In the genomic region with DNA sequence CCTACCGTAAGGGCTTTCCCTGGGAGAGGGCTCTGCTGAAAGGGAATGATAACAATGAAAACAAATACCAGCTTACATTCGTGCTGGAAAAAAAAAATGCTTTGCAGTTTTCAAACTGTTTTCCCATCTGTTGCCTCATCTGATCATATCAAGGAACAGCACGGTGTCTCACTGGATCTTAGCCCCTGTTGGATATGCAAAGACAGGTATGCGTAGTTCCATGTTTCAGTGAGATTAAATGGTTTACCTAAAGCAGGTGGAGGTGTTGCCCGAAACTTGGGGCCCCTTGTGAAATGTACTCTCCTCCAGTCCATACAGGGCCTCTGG, we compare ENCODE assay signal across 8 cellular contexts.
A peak's percentile ranks its signal among the peaks of the same experiment; 100 is the strongest.
DNase-seq lines count a peak whose midpoint lies in the region; ATAC-seq lines count a peak whose summit lies in the region.

No MANE protein-coding gene starts in this region.

- peaks cover 21% of the 10 kb centered on the region for H3K4me1 Mint-ChIP-seq in activated CD4-positive, alpha-beta memory T cell treated with anti-CD3 and anti-CD28 coated beads for 36 hours (ENCODE audit: low read depth)
- H3K4me1 Mint-ChIP-seq in stimulated activated memory B cell treated with anti-CD40 and anti-IgM and Interleukin-4, amounts not matched to agents 10 μg/mL and 1 μg/mL and 100 μg/mL, for 72 hours, result peaks cover 35% of the 10 kb centered on the region
- peaks cover 9 to 32% of the 10 kb centered on the region in 2 donors for H3K4me1 Mint-ChIP-seq in stimulated activated naive B cell treated with anti-CD40 and anti-IgM and Interleukin-4, amounts not matched to agents 10 μg/mL and 1 μg/mL and 100 μg/mL, for 72 hours

- H3K27ac Mint-ChIP-seq in activated CD4-positive, alpha-beta memory T cell treated with anti-CD3 and anti-CD28 coated beads for 36 hours, result no peak overlapping the region
- peak overlapping the region; percentile 82 for H3K27ac Mint-ChIP-seq in stimulated activated memory B cell treated with anti-CD40 and anti-IgM and Interleukin-4, amounts not matched to agents 10 μg/mL and 1 μg/mL and 100 μg/mL, for 72 hours
- H3K27ac Mint-ChIP-seq in stimulated activated naive B cell treated with anti-CD40 and anti-IgM and Interleukin-4, amounts not matched to agents 10 μg/mL and 1 μg/mL and 100 μg/mL, for 72 hours, result no peak overlapping the region

- H3K9me3 ChIP-seq in iPS-18c (ENCODE audit: control insufficient read depth, insufficient read depth, low read length), result no peaks in the 10 kb centered on the region

- no peaks in the 10 kb centered on the region for H3K9me3 Mint-ChIP-seq in activated CD4-positive, alpha-beta memory T cell treated with anti-CD3 and anti-CD28 coated beads for 36 hours
- no peaks in the 10 kb centered on the region for H3K9me3 Mint-ChIP-seq in stimulated activated memory B cell treated with anti-CD40 and anti-IgM and Interleukin-4, amounts not matched to agents 10 μg/mL and 1 μg/mL and 100 μg/mL, for 72 hours
- peaks cover 0 to 2% of the 10 kb centered on the region in 2 donors for H3K9me3 Mint-ChIP-seq in stimulated activated naive B cell treated with anti-CD40 and anti-IgM and Interleukin-4, amounts not matched to agents 10 μg/mL and 1 μg/mL and 100 μg/mL, for 72 hours

- no peaks in the 10 kb centered on the region for H3K36me3 Mint-ChIP-seq in activated CD4-positive, alpha-beta memory T cell treated with anti-CD3 and anti-CD28 coated beads for 36 hours
- no peaks in the 10 kb centered on the region for H3K36me3 Mint-ChIP-seq in stimulated activated memory B cell treated with anti-CD40 and anti-IgM and Interleukin-4, amounts not matched to agents 10 μg/mL and 1 μg/mL and 100 μg/mL, for 72 hours
- H3K36me3 Mint-ChIP-seq in stimulated activated naive B cell treated with anti-CD40 and anti-IgM and Interleukin-4, amounts not matched to agents 10 μg/mL and 1 μg/mL and 100 μg/mL, for 72 hours, result no peaks in the 10 kb centered on the region

- peak overlapping the region; percentile 82 for H3K4me3 Mint-ChIP-seq in activated CD4-positive, alpha-beta memory T cell treated with anti-CD3 and anti-CD28 coated beads for 36 hours
- H3K4me3 Mint-ChIP-seq in stimulated activated memory B cell treated with anti-CD40 and anti-IgM and Interleukin-4, amounts not matched to agents 10 μg/mL and 1 μg/mL and 100 μg/mL, for 72 hours, result peak overlapping the region; percentile 88
- peak overlapping the region in 1 of 2 donors; percentile 91 for H3K4me3 Mint-ChIP-seq in stimulated activated naive B cell treated with anti-CD40 and anti-IgM and Interleukin-4, amounts not matched to agents 10 μg/mL and 1 μg/mL and 100 μg/mL, for 72 hours

- H3K27me3 Mint-ChIP-seq in activated CD4-positive, alpha-beta memory T cell treated with anti-CD3 and anti-CD28 coated beads for 36 hours, result peaks cover 3% of the 10 kb centered on the region
- H3K27me3 Mint-ChIP-seq in stimulated activated memory B cell treated with anti-CD40 and anti-IgM and Interleukin-4, amounts not matched to agents 10 μg/mL and 1 μg/mL and 100 μg/mL, for 72 hours, result no peaks in the 10 kb centered on the region
- peaks cover 4 to 28% of the 10 kb centered on the region in 2 donors for H3K27me3 Mint-ChIP-seq in stimulated activated naive B cell treated with anti-CD40 and anti-IgM and Interleukin-4, amounts not matched to agents 10 μg/mL and 1 μg/mL and 100 μg/mL, for 72 hours

- peak; percentile 29 for DNase-seq in NCI-H82 (lab: John Stamatoyannopoulos, UW)
- no peak for DNase-seq in NCI-H82 treated with DMSO at 0.1 percent for 48 hours (lab: John Stamatoyannopoulos, UW; ENCODE audit: unreplicated experiment)
- DNase-seq in activated CD4-positive, alpha-beta memory T cell treated with anti-CD3 and anti-CD28 coated beads for 36 hours, result no peak
- DNase-seq in stimulated activated naive B cell treated with anti-CD40 and anti-IgM and Interleukin-4, amounts not matched to agents 10 μg/mL and 1 μg/mL and 100 μg/mL, for 72 hours, result no peak
- no peak for DNase-seq in SHP77 treated with DMSO at 0.1 percent for 48 hours (lab: John Stamatoyannopoulos, UW)

- H3K4me3 ChIP-seq in iPS-18c (ENCODE audit: insufficient read depth, low read depth, low read length), result peak overlapping the region; percentile 89

- CTCF ChIA-PET in activated CD4-positive, alpha-beta memory T cell treated with anti-CD3 and anti-CD28 coated beads for 36 hours (lab: Charles Lee), result no interaction called here

- intact Hi-C loops in activated CD4-positive, alpha-beta memory T cell treated with anti-CD3 and anti-CD28 coated beads for 36 hours (cut with micrococcal nuclease), result loop anchor here (5.0 kb wide), 1 partner anchor 99 kb away; no protein-coding TSS in a partner anchor

- POLR2A ChIA-PET in activated CD4-positive, alpha-beta memory T cell treated with anti-CD3 and anti-CD28 coated beads for 36 hours (lab: Charles Lee), result no interaction called here

- ATAC-seq in stimulated activated memory B cell treated with anti-CD40 and anti-IgM and Interleukin-4, amounts not matched to agents 10 μg/mL and 1 μg/mL and 100 μg/mL, for 72 hours, result no peak
- no peak for ATAC-seq in stimulated activated naive B cell treated with anti-CD40 and anti-IgM and Interleukin-4, amounts not matched to agents 10 μg/mL and 1 μg/mL and 100 μg/mL, for 72 hours (replicated peaks)
- no peak for ATAC-seq in HG02840 (IDR thresholded peaks at IDR 0.05; ENCODE audit: low FRiP score, unreplicated experiment)
